Comparison of ENCODE assay signal across 33 cellular contexts in the genomic region with DNA sequence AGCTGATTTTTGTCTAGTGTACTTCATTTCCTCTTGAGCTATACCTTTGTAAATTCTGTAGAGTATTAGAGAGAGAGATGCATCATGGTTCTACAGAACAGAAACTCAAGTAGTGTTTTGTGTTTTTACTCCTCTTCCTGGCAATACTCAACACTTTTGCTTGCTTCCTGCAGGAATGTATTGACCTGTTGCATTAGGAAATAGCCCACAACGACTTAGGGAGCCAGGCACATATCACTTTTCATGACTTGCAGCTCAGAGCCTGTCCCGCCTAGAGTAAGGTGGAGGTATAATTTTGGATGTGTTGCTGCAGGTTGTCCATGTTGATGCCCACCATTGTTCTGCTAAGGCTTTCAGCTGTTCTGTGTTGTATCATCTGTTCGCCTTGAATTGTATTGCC.
"Had no signal": no experiment of that assay in that cellular context is flagged by ENCODE, and none has a peak within 500 bp of the region (broad histone marks: within the 10 kb centered on the region; RNA-seq: fewer than 3 reads in every experiment).

No MANE protein-coding gene starts in this region.

- ATAC-seq: esophagus mucosa; gastrocnemius medialis; left lobe of liver; mucosa of descending colon; natural killer cell treated with Interleukin-12 subunit alpha and Interleukin-12 subunit beta and Interleukin-15 and Interleukin-18, amount 100 ng/mL, for 72 hours; stimulated activated memory B cell treated with anti-CD40 and anti-IgM and Interleukin-4, amounts not matched to agents 10 μg/mL and 1 μg/mL and 100 μg/mL, for 72 hours; stimulated activated naive CD8-positive, alpha-beta T cell treated with anti-CD3 and anti-CD28 coated beads, Interleukin-15, Interleukin-2, amounts not matched to agents 100 U/mL and 50 U/mL, for 24 hours had no signal

- H3K9me3 ChIP-seq: colonic mucosa, gastrocnemius medialis, mucosa of descending colon, neutrophil, right lobe of liver, testis, tibial artery, uterus had no signal

- H3K27me3 ChIP-seq: colonic mucosa, gastrocnemius medialis, neutrophil, right lobe of liver, testis, tibial artery, uterus had no signal

- H3K4me3 ChIP-seq: colonic mucosa, gastrocnemius medialis, lung, mucosa of descending colon, right lobe of liver, smooth muscle cell, testis, tibial artery, uterus had no signal

- H3K27ac ChIP-seq: colonic mucosa, epithelial cell of prostate, gastrocnemius medialis, neutrophil, parathyroid adenoma, right lobe of liver, testis, tibial artery, uterus had no signal

- H3K27me3 Mint-ChIP-seq: dendritic cell treated with granulocyte-macrophage colony-stimulating factor and Interleukin-4, amounts not matched to agents 40 ng/mL and 50 ng/mL, for 4 days; progenitor cell of endocrine pancreas; type B pancreatic cell had no signal

- H3K4me1 Mint-ChIP-seq: memory B cell, naive B cell, neural crest cell had no signal

- FAIRE-seq: kidney had no signal

- H3K36me3 ChIP-seq: colonic mucosa, gastrocnemius medialis, neutrophil, right lobe of liver, tibial artery, uterus had no signal

- H3K4me1 ChIP-seq: colonic mucosa, gastrocnemius medialis, parathyroid adenoma, right lobe of liver, testis, uterus had no signal

- H3K27ac Mint-ChIP-seq: dendritic cell treated with granulocyte-macrophage colony-stimulating factor and Interleukin-4, amounts not matched to agents 40 ng/mL and 50 ng/mL, for 4 days; endodermal cell; memory B cell; mesothelial cell of epicardium; naive B cell; natural killer cell treated with Interleukin-12 subunit alpha and Interleukin-12 subunit beta and Interleukin-15 and Interleukin-18, amount 100 ng/mL, for 72 hours; progenitor cell of endocrine pancreas; stimulated activated memory B cell treated with anti-CD40 and anti-IgM and Interleukin-4, amounts not matched to agents 10 μg/mL and 1 μg/mL and 100 μg/mL, for 72 hours; type B pancreatic cell had no signal

- DNase-seq: colonic mucosa; effector CD8-positive, alpha-beta T cell; endodermal cell; foreskin fibroblast; gastrocnemius medialis; head of caudate nucleus; kidney; mucosa of descending colon; naive B cell; right lobe of liver; stimulated activated CD4-positive, alpha-beta T cell treated with anti-CD3 and anti-CD28 coated beads, Interleukin-12 subunit alpha, Interleukin-12 subunit beta, amount 100 ng/mL, for 4 hours; stimulated activated CD4-positive, alpha-beta T cell treated with anti-CD3 and anti-CD28 coated beads, Interleukin-1b, Interleukin-23, amount 100 ng/mL, for 48 hours; stimulated activated CD4-positive, alpha-beta T cell treated with anti-CD3 and anti-CD28 coated beads, Interleukin-4, amount 100 ng/mL, for 1 hour; stimulated activated naive CD8-positive, alpha-beta T cell treated with anti-CD3 and anti-CD28 coated beads, Interleukin-15, Interleukin-2, amounts not matched to agents 100 U/mL and 50 U/mL, for 24 hours; substantia nigra; testis; tibial artery; uterus had no signal

- H3K4me3 Mint-ChIP-seq: dendritic cell treated with granulocyte-macrophage colony-stimulating factor and Interleukin-4, amounts not matched to agents 40 ng/mL and 50 ng/mL, for 4 days; endodermal cell; memory B cell; mesothelial cell of epicardium; naive B cell; natural killer cell treated with Interleukin-12 subunit alpha and Interleukin-12 subunit beta and Interleukin-15 and Interleukin-18, amount 100 ng/mL, for 72 hours; neural crest cell; stimulated activated memory B cell treated with anti-CD40 and anti-IgM and Interleukin-4, amounts not matched to agents 10 μg/mL and 1 μg/mL and 100 μg/mL, for 72 hours; type B pancreatic cell had no signal

- H3K36me3 Mint-ChIP-seq: memory B cell; mesothelial cell of epicardium; naive B cell; natural killer cell treated with Interleukin-12 subunit alpha and Interleukin-12 subunit beta and Interleukin-15 and Interleukin-18, amount 100 ng/mL, for 72 hours; stimulated activated memory B cell treated with anti-CD40 and anti-IgM and Interleukin-4, amounts not matched to agents 10 μg/mL and 1 μg/mL and 100 μg/mL, for 72 hours had no signal
